In genomic region chr12:75337905-75338304, GRCh38 we compare ENCODE assay signal across 17 cellular contexts. TPM values are rescaled to one million over a fixed set of nuclear protein-coding genes. Genes with fewer than 3 reads are reported as not detected.
DNase-seq lines count a peak whose midpoint lies in the region; ATAC-seq lines count a peak whose summit lies in the region.
"Had no signal": no experiment of that assay in that cellular context is flagged by ENCODE, and none has a peak within 500 bp of the region (broad histone marks: within the 10 kb centered on the region; RNA-seq: fewer than 3 reads in every experiment).

No MANE protein-coding gene starts in this region.

- H3K4me3 Mint-ChIP-seq in activated T-helper 17 cell treated with anti-CD3 and anti-CD28 coated beads, Interleukin-2, amount 50 U/mL, for 72 hours = no peak overlapping the region
- H3K4me3 Mint-ChIP-seq: activated naive CD4-positive, alpha-beta T cell treated with anti-CD3 and anti-CD28 coated beads, Interleukin-2, amount 50 U/mL, for 24 hours had no signal

- no peak overlapping the region for H3K4me3 ChIP-seq in effector memory CD4-positive, alpha-beta T cell (ENCODE audit: insufficient read depth, low read depth, low read length, poor library complexity, severe bottlenecking)
- H3K4me3 ChIP-seq: BLaER1, PC-9, uterus had no signal

- H3K27ac ChIP-seq in effector memory CD4-positive, alpha-beta T cell (ENCODE audit: insufficient read depth, low read length, poor library complexity, severe bottlenecking) = no peak overlapping the region
- H3K27ac ChIP-seq: BLaER1, PC-9, uterus had no signal

- H3K27me3 ChIP-seq in effector memory CD4-positive, alpha-beta T cell (replicated peaks; ENCODE audit: control insufficient read depth, insufficient read depth, low read length, poor library complexity, severe bottlenecking) = no peaks in the 10 kb centered on the region
- H3K27me3 ChIP-seq: BLaER1, uterus had no signal

- H3K27me3 Mint-ChIP-seq in activated T-helper 17 cell treated with anti-CD3 and anti-CD28 coated beads, Interleukin-2, amount 50 U/mL, for 72 hours = peaks cover 7% of the 10 kb centered on the region

- H3K27ac Mint-ChIP-seq in activated T-helper 17 cell treated with anti-CD3 and anti-CD28 coated beads, Interleukin-2, amount 50 U/mL, for 72 hours = no peak overlapping the region
- H3K27ac Mint-ChIP-seq: activated naive CD4-positive, alpha-beta T cell treated with anti-CD3 and anti-CD28 coated beads, Interleukin-2, amount 50 U/mL, for 24 hours had no signal

- peaks cover 18% of the 10 kb centered on the region for H3K4me1 Mint-ChIP-seq in activated T-helper 17 cell treated with anti-CD3 and anti-CD28 coated beads, Interleukin-2, amount 50 U/mL, for 72 hours

- H3K4me1 ChIP-seq in effector memory CD4-positive, alpha-beta T cell (ENCODE audit: control insufficient read depth, insufficient read depth, low read length, poor library complexity, severe bottlenecking) = peaks cover 4% of the 10 kb centered on the region
- H3K4me1 ChIP-seq: BLaER1, uterus had no signal

- ATAC-seq in GM18868 (IDR thresholded peaks at IDR 0.05; ENCODE audit: unreplicated experiment) (peak; percentile 51), GM21526 (IDR thresholded peaks at IDR 0.05; ENCODE audit: low FRiP score, unreplicated experiment) (peak; percentile 56), HG03045 (IDR thresholded peaks at IDR 0.05; ENCODE audit: unreplicated experiment) (peak; percentile 43)
- peak; percentile 22 for ATAC-seq in activated T-helper 17 cell treated with anti-CD3 and anti-CD28 coated beads, Interleukin-2, amount 50 U/mL, for 72 hours (replicated peaks)
- ATAC-seq: sciatic nerve had no signal

- no peaks in the 10 kb centered on the region for H3K9me3 Mint-ChIP-seq in activated T-helper 17 cell treated with anti-CD3 and anti-CD28 coated beads, Interleukin-2, amount 50 U/mL, for 72 hours
- H3K9me3 Mint-ChIP-seq: activated naive CD4-positive, alpha-beta T cell treated with anti-CD3 and anti-CD28 coated beads, Interleukin-2, amount 50 U/mL, for 24 hours had no signal

- no peak for DNase-seq in stimulated activated naive CD4-positive, alpha-beta T cell treated with Interleukin-2 at 50 U/mL for 16 hours (lab: John Stamatoyannopoulos, UW)
- no peak for DNase-seq in cortex of kidney (lab: John Stamatoyannopoulos, UW)
- DNase-seq in effector memory CD4-positive, alpha-beta T cell = no peak
- DNase-seq: NCI-H1092 treated with DMSO at 0.1 percent for 48 hours; NCI-H446; PC-9; stimulated activated CD4-positive, alpha-beta T cell treated with anti-CD3 and anti-CD28 coated beads, Interleukin-4, amount 100 ng/mL, for 1 hour; SW 1271; uterus had no signal

- H3K9me3 ChIP-seq in effector memory CD4-positive, alpha-beta T cell (ENCODE audit: control insufficient read depth, low read length) = no peaks in the 10 kb centered on the region
- H3K9me3 ChIP-seq: BLaER1, uterus had no signal

- H3K36me3 ChIP-seq in effector memory CD4-positive, alpha-beta T cell (ENCODE audit: control insufficient read depth, insufficient read depth, low read length) = no peaks in the 10 kb centered on the region
- H3K36me3 ChIP-seq: BLaER1, uterus had no signal

- H3K36me3 Mint-ChIP-seq in activated T-helper 17 cell treated with anti-CD3 and anti-CD28 coated beads, Interleukin-2, amount 50 U/mL, for 72 hours (ENCODE audit: low read depth) = no peaks in the 10 kb centered on the region
- H3K36me3 Mint-ChIP-seq: activated naive CD4-positive, alpha-beta T cell treated with anti-CD3 and anti-CD28 coated beads, Interleukin-2, amount 50 U/mL, for 24 hours had no signal

RNA-seq across cellular contexts. Expression of gene GLIPR1L1, which starts 3.4 kb away (rescaled TPM):
- total RNA-seq in activated T-helper 17 cell treated with anti-CD3 and anti-CD28 coated beads, Interleukin-2, amount 50 U/mL, for 72 hours = not detected
- total RNA-seq: mesenteric fat pad, PC-9, sciatic nerve, uterus had no signal

RNA-seq across cellular contexts. Expression of gene CAPS2, which starts 7.8 kb away (rescaled TPM):
- 10 to 100 TPM in 1 of 2 donors, 1 to 10 TPM in 1; 6.0 to 11.1 TPM for total RNA-seq in activated T-helper 17 cell treated with anti-CD3 and anti-CD28 coated beads, Interleukin-2, amount 50 U/mL, for 72 hours

RNA-seq across cellular contexts. Expression of gene GLIPR1L2, which starts 53.0 kb away (rescaled TPM):
- under 1 TPM; 0.13 to 0.56 TPM for total RNA-seq in activated T-helper 17 cell treated with anti-CD3 and anti-CD28 coated beads, Interleukin-2, amount 50 U/mL, for 72 hours
- total RNA-seq: PC-9 had no signal
